8 cellular contexts compared by ENCODE assay signal in genomic region chr13:102774210-102774560, GRCh38. TPM values are rescaled to one million over a fixed set of nuclear protein-coding genes. Genes with fewer than 3 reads are reported as not detected.
DNase-seq lines count a peak whose midpoint lies in the region; ATAC-seq and TF ChIP-seq lines count a peak whose summit lies in the region.

No MANE protein-coding gene starts in this region.

- H3K27me3 ChIP-seq in BE2C (no peaks in the 10 kb centered on the region), MG63 (no peaks in the 10 kb centered on the region)

- H3K36me3 ChIP-seq in BE2C (no peaks in the 10 kb centered on the region), MG63 (peaks cover 10% of the 10 kb centered on the region)

- H3K9me3 ChIP-seq in BE2C (no peaks in the 10 kb centered on the region), MG63 (no peaks in the 10 kb centered on the region)

- peaks cover 47% of the 10 kb centered on the region for H3K4me1 Mint-ChIP-seq in dendritic cell treated with granulocyte-macrophage colony-stimulating factor and Interleukin-4, amounts not matched to agents 40 ng/mL and 50 ng/mL, for 4 days (ENCODE audit: low read depth)
- H3K4me1 Mint-ChIP-seq in natural killer cell treated with Interleukin-12 subunit alpha and Interleukin-12 subunit beta and Interleukin-15 and Interleukin-18, amount 100 ng/mL, for 72 hours (ENCODE audit: low read depth in 2 of 2) = peaks cover 33 to 38% of the 10 kb centered on the region in 2 donors

- intact Hi-C loops in dendritic cell treated with granulocyte-macrophage colony-stimulating factor and Interleukin-4, amounts not matched to agents 40 ng/mL and 50 ng/mL, for 4 days (cut with micrococcal nuclease) = loop anchor here (10.0 kb wide), 1 partner anchor 89 kb away; no protein-coding TSS in a partner anchor

- ATAC-seq in natural killer cell treated with Interleukin-12 subunit alpha and Interleukin-12 subunit beta and Interleukin-15 and Interleukin-18, amount 100 ng/mL, for 72 hours = no peak
- ATAC-seq in GM21515 (IDR thresholded peaks at IDR 0.05; ENCODE audit: unreplicated experiment) (no peak), GM19023 (IDR thresholded peaks at IDR 0.05; ENCODE audit: unreplicated experiment) (no peak)

- no peak for DNase-seq in BE2C
- DNase-seq in MG63 = no peak
- DNase-seq in natural killer cell treated with Interleukin-12 subunit alpha and Interleukin-12 subunit beta and Interleukin-15 and Interleukin-18, amount 100 ng/mL, for 72 hours (ENCODE audit: low spot score) = no peak
- DNase-seq in NCI-H187 treated with DMSO at 0.1 percent for 48 hours (lab: John Stamatoyannopoulos, UW) = no peak
- no peak for DNase-seq in NCI-H128 (lab: John Stamatoyannopoulos, UW; ENCODE audit: unreplicated experiment)

- peak overlapping the region; percentile 79 for H3K4me3 Mint-ChIP-seq in dendritic cell treated with granulocyte-macrophage colony-stimulating factor and Interleukin-4, amounts not matched to agents 40 ng/mL and 50 ng/mL, for 4 days
- peak overlapping the region; percentile 86 for H3K4me3 Mint-ChIP-seq in natural killer cell treated with Interleukin-12 subunit alpha and Interleukin-12 subunit beta and Interleukin-15 and Interleukin-18, amount 100 ng/mL, for 72 hours

- no peaks in the 10 kb centered on the region for H3K4me1 ChIP-seq in BE2C

- no peak for TF ChIP-seq CTCF in BE2C (IDR thresholded peaks at IDR 0.05; ENCODE audit: low read depth, low read length)

- peaks cover 15% of the 10 kb centered on the region for H3K36me3 Mint-ChIP-seq in dendritic cell treated with granulocyte-macrophage colony-stimulating factor and Interleukin-4, amounts not matched to agents 40 ng/mL and 50 ng/mL, for 4 days (ENCODE audit: low read depth)
- H3K36me3 Mint-ChIP-seq in natural killer cell treated with Interleukin-12 subunit alpha and Interleukin-12 subunit beta and Interleukin-15 and Interleukin-18, amount 100 ng/mL, for 72 hours = peaks cover 6% of the 10 kb centered on the region

- H3K27ac Mint-ChIP-seq in dendritic cell treated with granulocyte-macrophage colony-stimulating factor and Interleukin-4, amounts not matched to agents 40 ng/mL and 50 ng/mL, for 4 days = peak overlapping the region; percentile 84
- peak overlapping the region; percentile 78 to 82 for H3K27ac Mint-ChIP-seq in natural killer cell treated with Interleukin-12 subunit alpha and Interleukin-12 subunit beta and Interleukin-15 and Interleukin-18, amount 100 ng/mL, for 72 hours

- H3K4me3 ChIP-seq in BE2C (ENCODE audit: low read depth, low read length) = peak overlapping the region; percentile 87
- H3K4me3 ChIP-seq in MG63 = peak overlapping the region; percentile 93

- H3K9me3 Mint-ChIP-seq in dendritic cell treated with granulocyte-macrophage colony-stimulating factor and Interleukin-4, amounts not matched to agents 40 ng/mL and 50 ng/mL, for 4 days = no peaks in the 10 kb centered on the region
- H3K9me3 Mint-ChIP-seq in natural killer cell treated with Interleukin-12 subunit alpha and Interleukin-12 subunit beta and Interleukin-15 and Interleukin-18, amount 100 ng/mL, for 72 hours = no peaks in the 10 kb centered on the region

- H3K27me3 Mint-ChIP-seq in dendritic cell treated with granulocyte-macrophage colony-stimulating factor and Interleukin-4, amounts not matched to agents 40 ng/mL and 50 ng/mL, for 4 days = no peaks in the 10 kb centered on the region
- no peaks in the 10 kb centered on the region for H3K27me3 Mint-ChIP-seq in natural killer cell treated with Interleukin-12 subunit alpha and Interleukin-12 subunit beta and Interleukin-15 and Interleukin-18, amount 100 ng/mL, for 72 hours

RNA-seq across cellular contexts. Expression of gene TEX30, which starts 0.6 kb away (rescaled TPM):
- polyA plus RNA-seq in BE2C (2012; ENCODE audit: insufficient read depth, insufficient read length, low read depth) = 6.2 TPM
- 31.4 and 47.2 TPM in 2 replicates for total RNA-seq in MG63 (2014; rRNA removed; shearing (Covaris generic); ENCODE audit: low replicate concordance)
- total RNA-seq in natural killer cell treated with Interleukin-12 subunit alpha and Interleukin-12 subunit beta and Interleukin-15 and Interleukin-18, amount 100 ng/mL, for 72 hours = 10 to 100 TPM; 23.3 to 29.1 TPM

RNA-seq across cellular contexts. Expression of gene POGLUT2, which starts 24.6 kb away (rescaled TPM):
- polyA plus RNA-seq in BE2C (2012; ENCODE audit: insufficient read depth, insufficient read length, low read depth) = 26.9 TPM
- 17.5 and 18.9 TPM in 2 replicates for total RNA-seq in MG63 (2014; rRNA removed; shearing (Covaris generic); ENCODE audit: low replicate concordance)
- 1 to 10 TPM; 5.4 to 5.5 TPM for total RNA-seq in natural killer cell treated with Interleukin-12 subunit alpha and Interleukin-12 subunit beta and Interleukin-15 and Interleukin-18, amount 100 ng/mL, for 72 hours

RNA-seq across cellular contexts. Expression of gene BIVM, which starts 24.7 kb away (rescaled TPM):
- 13.4 TPM for polyA plus RNA-seq in BE2C (2012; ENCODE audit: insufficient read depth, insufficient read length, low read depth)
- 11.3 and 12.8 TPM in 2 replicates for total RNA-seq in MG63 (2014; rRNA removed; shearing (Covaris generic); ENCODE audit: low replicate concordance)
- total RNA-seq in natural killer cell treated with Interleukin-12 subunit alpha and Interleukin-12 subunit beta and Interleukin-15 and Interleukin-18, amount 100 ng/mL, for 72 hours = 10 to 100 TPM; 14.5 to 23.4 TPM
